ENCODE assay signal across 8 cellular contexts in genomic region chr1:184163674-184164470, GRCh38.
A peak's percentile ranks its signal among the peaks of the same experiment; 100 is the strongest.
DNase-seq lines count a peak whose midpoint lies in the region; ATAC-seq, FAIRE-seq and TF ChIP-seq lines count a peak whose summit lies in the region.

No MANE protein-coding gene starts in this region.

- no peaks in the 10 kb centered on the region for H4K20me1 ChIP-seq in endothelial cell of umbilical vein (replicated peaks; ENCODE audit: control insufficient read depth, extremely low read depth, insufficient read depth, low read length)

- TF ChIP-seq EP300 in ovary (IDR thresholded peaks at IDR 0.05) (no peak), transverse colon (IDR thresholded peaks at IDR 0.05; ENCODE audit: low read depth) (no peak)

- no peak for TF ChIP-seq CTCF in endothelial cell of umbilical vein (IDR thresholded peaks at IDR 0.05; ENCODE audit: extremely low read depth in 1 of 2, insufficient read depth in 1 of 2, low read depth in 1 of 2, low read length in 2 of 2)
- no peak for TF ChIP-seq CTCF in ovary (IDR thresholded peaks at IDR 0.05)
- TF ChIP-seq CTCF in transverse colon (IDR thresholded peaks at IDR 0.05): no peak

- no peak overlapping the region for H3K9ac ChIP-seq in endothelial cell of umbilical vein (replicated peaks; ENCODE audit: extremely low read depth, insufficient read depth, low read length)

- BruUV-seq in endothelial cell of umbilical vein (replicated peaks; lab: Mats Ljungman, UMichigan): no TSS peak

- H3K36me3 ChIP-seq in endothelial cell of umbilical vein (ENCODE audit: control insufficient read depth in 2 of 2, extremely low read depth in 1 of 2, insufficient read depth in 2 of 2, low read length in 2 of 2) (no peaks in the 10 kb centered on the region), aorta (ENCODE audit: control insufficient read depth in 1 of 2, insufficient read depth in 2 of 2, low read length in 1 of 2) (no peaks in the 10 kb centered on the region), ovary (no peaks in the 10 kb centered on the region), transverse colon (no peaks in the 10 kb centered on the region)
- H3K36me3 ChIP-seq in effector memory CD4-positive, alpha-beta T cell (ENCODE audit: control insufficient read depth, insufficient read depth, low read length): no peaks in the 10 kb centered on the region

- TF ChIP-seq POLR2A in endothelial cell of umbilical vein (IDR thresholded peaks at IDR 0.05; ENCODE audit: low read depth, low read length) (no peak), ovary (IDR thresholded peaks at IDR 0.05) (no peak), transverse colon (IDR thresholded peaks at IDR 0.05) (no peak)

- no peak overlapping the region for H3K4me2 ChIP-seq in endothelial cell of umbilical vein (ENCODE audit: insufficient read depth, low read length)

- no peak for FAIRE-seq in endothelial cell of umbilical vein (lab: Jason Lieb, UNC)

- H3K27me3 ChIP-seq in endothelial cell of umbilical vein (ENCODE audit: control insufficient read depth in 2 of 2, insufficient read depth in 2 of 2, low read length in 2 of 2) (no peaks in the 10 kb centered on the region), aorta (ENCODE audit: control insufficient read depth in 1 of 2, insufficient read depth in 2 of 2, low read length in 1 of 2) (no peaks in the 10 kb centered on the region), ovary (no peaks in the 10 kb centered on the region), transverse colon (no peaks in the 10 kb centered on the region)
- no peaks in the 10 kb centered on the region for H3K27me3 ChIP-seq in effector memory CD4-positive, alpha-beta T cell (replicated peaks; ENCODE audit: control insufficient read depth, insufficient read depth, low read length, poor library complexity, severe bottlenecking)

- POLR2A ChIA-PET in endothelial cell of umbilical vein (lab: Charles Lee): interaction anchor here (1.0 kb wide), 1 partner anchor 11 kb away, joined by 3 read pairs; no protein-coding TSS in a partner anchor

- dilution Hi-C loops in endothelial cell of umbilical vein (cut with MboI; ENCODE audit: extremely low pct_ligation_motif_present, low sequenced_read_pairs): no loop called here

- no peaks in the 10 kb centered on the region for H3K79me2 ChIP-seq in endothelial cell of umbilical vein (ENCODE audit: control insufficient read depth, insufficient read depth, low read length)

- H3K9me3 ChIP-seq in endothelial cell of umbilical vein (replicated peaks; ENCODE audit: control insufficient read depth, insufficient read depth, low read length) (no peaks in the 10 kb centered on the region), aorta (ENCODE audit: control insufficient read depth, low read length) (peaks cover 2% of the 10 kb centered on the region), ovary (no peaks in the 10 kb centered on the region), transverse colon (no peaks in the 10 kb centered on the region)
- H3K9me3 ChIP-seq in effector memory CD4-positive, alpha-beta T cell (ENCODE audit: control insufficient read depth, low read length): no peaks in the 10 kb centered on the region

- no peak overlapping the region for H2AFZ ChIP-seq in endothelial cell of umbilical vein (ENCODE audit: low read depth, low read length)

- intact Hi-C loops in endothelial cell of umbilical vein (cut with micrococcal nuclease) (no loop called here), aorta (cut with DNase I) (no loop called here), ovary (cut with DNase I) (loop anchor here in 1 of 4 donors (5.0 kb wide), 1 partner anchor 33 kb away; no protein-coding TSS in a partner anchor), transverse colon (cut with DNase I; ENCODE audit: low total_unique reads) (no loop called here)

- no peak overlapping the region for H3K27ac ChIP-seq in endothelial cell of umbilical vein (ENCODE audit: insufficient read depth, low read depth, low read length)
- H3K27ac ChIP-seq in aorta (ENCODE audit: low read depth in 1 of 2, low read length in 2 of 2): no peak overlapping the region
- H3K27ac ChIP-seq in ovary: no peak overlapping the region
- H3K27ac ChIP-seq in transverse colon: peak overlapping the region in 1 of 4 donors; percentile 16
- H3K27ac ChIP-seq in effector memory CD4-positive, alpha-beta T cell (ENCODE audit: insufficient read depth, low read length, poor library complexity, severe bottlenecking): no peak overlapping the region

- DNase-seq in EL: peak; percentile 76
- DNase-seq in HS-27A (ENCODE audit: low read depth): peak; percentile 73
- DNase-seq in endothelial cell of umbilical vein (ENCODE audit: low read depth, low spot score): peak; percentile 12
- DNase-seq in aorta: no peak
- DNase-seq in ovary: no peak
- no peak for DNase-seq in transverse colon
- no peak for DNase-seq in effector memory CD4-positive, alpha-beta T cell

- CTCF ChIA-PET in endothelial cell of umbilical vein (lab: Charles Lee): interaction anchor here (0.8 to 1.2 kb wide), 2 partner anchors 11 to 528 kb away, joined by 3 to 5 read pairs; no protein-coding TSS in a partner anchor

- in situ Hi-C loops in transverse colon (cut with MboI; ENCODE audit: low pct_ligation_motif_present in 1 of 4, low pct_unique_long_range_greater_than_20kb in 1 of 4, low sequenced_read_pairs in 3 of 4): no loop called here

- H3K4me1 ChIP-seq in endothelial cell of umbilical vein (ENCODE audit: control insufficient read depth, extremely low read depth, insufficient read depth, low read length) (no peaks in the 10 kb centered on the region), aorta (ENCODE audit: control insufficient read depth in 1 of 2, insufficient read depth in 2 of 2, low read length in 2 of 2) (no peaks in the 10 kb centered on the region), ovary (ENCODE audit: insufficient read depth) (no peaks in the 10 kb centered on the region), transverse colon (peaks cover 0 to 6% (median 0%) of the 10 kb centered on the region in 4 donors)
- H3K4me1 ChIP-seq in effector memory CD4-positive, alpha-beta T cell (ENCODE audit: control insufficient read depth, insufficient read depth, low read length, poor library complexity, severe bottlenecking): no peaks in the 10 kb centered on the region

- no peaks in the 10 kb centered on the region for H3K9me1 ChIP-seq in endothelial cell of umbilical vein (replicated peaks; ENCODE audit: control insufficient read depth, extremely low read depth, insufficient read depth, low read length)

- ATAC-seq in GM21423 (IDR thresholded peaks at IDR 0.05; ENCODE audit: unreplicated experiment) (peak; percentile 53), aorta (ENCODE audit: low FRiP score) (no peak)

- H3K4me3 ChIP-seq in endothelial cell of umbilical vein (replicated peaks in 1 of 3; ENCODE audit: insufficient read depth in 1 of 3, low read depth in 1 of 3, low read length in 3 of 3): no peak overlapping the region
- no peak overlapping the region for H3K4me3 ChIP-seq in aorta (ENCODE audit: low read length in 2 of 2)
- H3K4me3 ChIP-seq in ovary: no peak overlapping the region
- H3K4me3 ChIP-seq in transverse colon: no peak overlapping the region
- no peak overlapping the region for H3K4me3 ChIP-seq in effector memory CD4-positive, alpha-beta T cell (ENCODE audit: insufficient read depth, low read depth, low read length, poor library complexity, severe bottlenecking)

- WGBS in aorta, 2 donors: 86 to 88% methylated on average over 3 of the region's 3 CpGs
- 70 to 73% (median 73%) methylated on average over 3 of the region's 3 CpGs for WGBS in ovary, 3 donors
- WGBS in transverse colon (ENCODE audit: low coverage in 1 of 2), 2 donors: 47 to 64% methylated on average over 2 to 3 of the region's 3 CpGs

TF ChIP-seq in endothelial cell of umbilical vein, 7 proteins besides CTCF, POLR2A, EP300 and RAD21:
- TF ChIP-seq EZH2 (IDR thresholded peaks at IDR 0.05; ENCODE audit: borderline replicate concordance, low read depth, low read length, severe bottlenecking): no peak
- TF ChIP-seq JUN (IDR thresholded peaks at IDR 0.05; ENCODE audit: borderline replicate concordance, insufficient read depth, insufficient read length, low read depth): peak; percentile 66
- TF ChIP-seq GATA2 (IDR thresholded peaks at IDR 0.05; ENCODE audit: insufficient read depth, insufficient read length, low read depth, low read length): no peak
- TF ChIP-seq FOS (IDR thresholded peaks at IDR 0.05; ENCODE audit: borderline replicate concordance, insufficient read depth, low read length): peak; percentile 83

Comparison
In these comparisons a context has a peak if more than half of its experiments do, and no peak if none do; other contexts are left out.
1. DNase-seq: peak in EL (single experiment), HS-27A (single experiment) and endothelial cell of umbilical vein (single experiment); none in aorta (0 of 2), ovary (0 of 5), transverse colon (single experiment) and effector memory CD4-positive, alpha-beta T cell (0 of 3).